Comparison of ENCODE assay signal across 11 cellular contexts in the genomic region with DNA sequence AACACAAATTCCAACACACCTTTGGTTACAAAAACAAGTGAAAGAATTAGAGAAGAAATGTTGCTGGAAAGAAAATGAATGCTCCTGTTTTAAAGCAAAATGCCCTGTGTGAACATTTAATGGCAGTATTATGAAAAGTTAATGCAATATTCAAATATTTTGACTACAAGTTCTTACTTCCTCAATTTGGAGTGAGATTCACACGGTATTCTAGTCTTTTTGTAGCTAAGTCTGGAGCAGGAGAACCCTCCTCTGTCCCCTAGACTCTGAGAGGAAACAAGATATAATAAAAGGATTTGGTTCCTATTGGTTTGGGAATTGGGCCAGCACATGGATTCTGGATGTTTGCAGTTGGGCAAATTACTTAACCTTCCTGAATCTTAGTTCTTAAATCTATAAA. TPM values are rescaled to one million over a fixed set of nuclear protein-coding genes. Genes with fewer than 3 reads are reported as not detected.
DNase-seq lines count a peak whose midpoint lies in the region; ATAC-seq lines count a peak whose summit lies in the region.
"Had no signal": no experiment of that assay in that cellular context is flagged by ENCODE, and none has a peak within 500 bp of the region (broad histone marks: within the 10 kb centered on the region; RNA-seq: fewer than 3 reads in every experiment).

No MANE protein-coding gene starts in this region.

- H2BK12ac ChIP-seq in mesenchymal stem cell (ENCODE audit: low read length in 2 of 2): no peak overlapping the region

- no peaks in the 10 kb centered on the region for H3K27me3 ChIP-seq in right cardiac atrium (ENCODE audit: control insufficient read depth, insufficient read depth)
- no peaks in the 10 kb centered on the region for H3K27me3 ChIP-seq in mesenchymal stem cell (ENCODE audit: control insufficient read depth in 1 of 2, insufficient read depth in 1 of 2, low read length in 2 of 2)
- H3K27me3 ChIP-seq: MG63 had no signal

- H3K36me3 ChIP-seq in mesenchymal stem cell (ENCODE audit: control insufficient read depth in 1 of 2, insufficient read depth in 2 of 2, low read depth in 1 of 2, low read length in 2 of 2): no peaks in the 10 kb centered on the region

- H3K4ac ChIP-seq in mesenchymal stem cell (ENCODE audit: low read depth in 1 of 2, low read length in 2 of 2): no peak overlapping the region

- no peak overlapping the region for H4K91ac ChIP-seq in mesenchymal stem cell (ENCODE audit: low read length)

- ATAC-seq in GM19351 (IDR thresholded peaks at IDR 0.05; ENCODE audit: unreplicated experiment): peak; percentile 65
- peak; percentile 49 for ATAC-seq in HG02840 (IDR thresholded peaks at IDR 0.05; ENCODE audit: low FRiP score, unreplicated experiment)
- peak; percentile 53 for ATAC-seq in HG03571 (IDR thresholded peaks at IDR 0.05; ENCODE audit: unreplicated experiment)
- ATAC-seq in right cardiac atrium: no peak
- ATAC-seq: activated T-cell treated with anti-CD3 and anti-CD28 coated beads, Interleukin-2, amount 50 U/mL, for 4 hours; left colon had no signal

- DNase-seq in AML-193 (lab: John Stamatoyannopoulos, UW) (peak; percentile 42 to 46), NCI-H1930 (lab: John Stamatoyannopoulos, UW) (no peak), right cardiac atrium (no peak), mesenchymal stem cell (no peak)
- no peak for DNase-seq in activated naive CD4-positive, alpha-beta T cell treated with anti-CD3 and anti-CD28 coated beads, Interleukin-2, amount 50 U/mL, for 16 hours
- DNase-seq: activated T-cell treated with anti-CD3 and anti-CD28 coated beads, Interleukin-2, amount 50 U/mL, for 4 hours; left colon; MG63 had no signal

- no peaks in the 10 kb centered on the region for H3K4me1 ChIP-seq in right cardiac atrium (ENCODE audit: control insufficient read depth, insufficient read depth, low read length)
- H3K4me1 ChIP-seq in mesenchymal stem cell (ENCODE audit: control insufficient read depth, insufficient read depth, low read depth, low read length): peaks cover 2% of the 10 kb centered on the region

- no peak overlapping the region for H3K4me2 ChIP-seq in mesenchymal stem cell (ENCODE audit: low read length, poor library complexity, severe bottlenecking)

- H3K18ac ChIP-seq in mesenchymal stem cell (ENCODE audit: low read depth in 1 of 2, low read length in 2 of 2): no peak overlapping the region

- H2BK120ac ChIP-seq in mesenchymal stem cell (ENCODE audit: low read depth, low read length): no peak overlapping the region

- H3K9me3 ChIP-seq in right cardiac atrium (ENCODE audit: control insufficient read depth, low read length) (no peaks in the 10 kb centered on the region), mesenchymal stem cell (ENCODE audit: control insufficient read depth, low read length) (no peaks in the 10 kb centered on the region)
- H3K9me3 ChIP-seq: MG63 had no signal

- H3K79me1 ChIP-seq in mesenchymal stem cell (replicated peaks; ENCODE audit: low read length, poor library complexity, severe bottlenecking): peaks cover 8% of the 10 kb centered on the region

- H3K4me3 ChIP-seq in right cardiac atrium (ENCODE audit: low read length) (no peak overlapping the region), mesenchymal stem cell (ENCODE audit: insufficient read depth in 1 of 2, low read depth in 1 of 2, low read length in 2 of 2) (no peak overlapping the region)
- H3K4me3 ChIP-seq: MG63 had no signal

- no peak overlapping the region for H3K23ac ChIP-seq in mesenchymal stem cell (ENCODE audit: low read length in 2 of 2)

- intact Hi-C loops in right cardiac atrium (cut with DNase I): loop anchor here in 3 of 4 donors (5.0 to 10.0 kb wide), 4 partner anchors 362 to 497 kb away; a partner anchor contains a TSS

- no peak overlapping the region for H2BK15ac ChIP-seq in mesenchymal stem cell (ENCODE audit: low read depth, poor library complexity, severe bottlenecking)

- H2AFZ ChIP-seq in mesenchymal stem cell (ENCODE audit: low read depth, low read length): no peak overlapping the region

- H3K27ac ChIP-seq in right cardiac atrium (ENCODE audit: low read length) (no peak overlapping the region), mesenchymal stem cell (ENCODE audit: low read length, poor library complexity, severe bottlenecking) (no peak overlapping the region)

- H4K8ac ChIP-seq in mesenchymal stem cell (ENCODE audit: low read length): no peak overlapping the region

- no peak overlapping the region for H2BK5ac ChIP-seq in mesenchymal stem cell (ENCODE audit: low read depth, low read length, poor library complexity, severe bottlenecking)

- H3K9ac ChIP-seq in mesenchymal stem cell (ENCODE audit: low read length): no peak overlapping the region

- no peak overlapping the region for H3K14ac ChIP-seq in mesenchymal stem cell (ENCODE audit: low read length in 2 of 2)

- H2AK5ac ChIP-seq in mesenchymal stem cell (ENCODE audit: low read length, severe bottlenecking): no peak overlapping the region

- WGBS in right cardiac atrium: 64% methylated on average over 1 of the region's 1 CpG
- WGBS in mesenchymal stem cell: 100% methylated on average over 1 of the region's 1 CpG

RNA-seq across cellular contexts. Expression of a gene that starts 12.7 kb away (rescaled TPM):
- total RNA-seq in right cardiac atrium: 1 to 10 TPM; 2.2 to 4.5 (median 3.2) TPM
- polyA plus RNA-seq in right cardiac atrium: 2.8 TPM
- 5.1 TPM for polyA plus RNA-seq in mesenchymal stem cell (2013, experiment 1 of 2)
- 6.1 TPM for polyA plus RNA-seq in mesenchymal stem cell (2013, experiment 2 of 2)

Comparison
In these comparisons a context has a peak if more than half of its experiments do, and no peak if none do; other contexts are left out.
1. DNase-seq: peak in AML-193 (2 of 2); none in activated naive CD4-positive, alpha-beta T cell treated with anti-CD3 and anti-CD28 coated beads, Interleukin-2, amount 50 U/mL, for 16 hours (single experiment), NCI-H1930 (0 of 2), right cardiac atrium (0 of 3) and mesenchymal stem cell (single experiment).
2. ATAC-seq: peak in GM19351 (single experiment), HG02840 (single experiment) and HG03571 (single experiment); none in right cardiac atrium (0 of 2).